1 cellular context compared by ENCODE assay signal in genomic region chr16:8859913-8860881, GRCh38.
A peak's percentile ranks its signal among the peaks of the same experiment; 100 is the strongest.
TF ChIP-seq lines count a peak whose summit lies in the region.

No MANE protein-coding gene starts in this region.

TF ChIP-seq in HepG2, 621 proteins besides CTCF, POLR2A, EP300 and RAD21 (continued from another document and continues in another):
- TF ChIP-seq GRHL1 (CRISPR knock-in tag; conservative IDR thresholded peaks at IDR 0.05) (no peak), PRDM4 (CRISPR knock-in tag; IDR thresholded peaks at IDR 0.05; ENCODE audit: borderline replicate concordance) (no peak; the same call in 1 of the 2 replicates), MEF2D (CRISPR knock-in tag; IDR thresholded peaks at IDR 0.05) (peak; percentile 54), ZFP36L1 (CRISPR knock-in tag; IDR thresholded peaks at IDR 0.05) (peak; percentile 93), TCF7 (IDR thresholded peaks at IDR 0.05; ENCODE audit: low read depth) (peak; percentile 34; the same call in 1 of the 2 replicates), GTF3A (CRISPR knock-in tag; conservative IDR thresholded peaks at IDR 0.05) (no peak), ZBTB34 (CRISPR knock-in tag; IDR thresholded peaks at IDR 0.05) (no peak), ZNF569 (CRISPR knock-in tag; IDR thresholded peaks at IDR 0.05; ENCODE audit: borderline replicate concordance) (no peak), ZNF552 (CRISPR knock-in tag; IDR thresholded peaks at IDR 0.05; ENCODE audit: borderline replicate concordance) (no peak), ZNF251 (CRISPR knock-in tag; IDR thresholded peaks at IDR 0.05) (no peak), ZNF724P (CRISPR knock-in tag; IDR thresholded peaks at IDR 0.05; ENCODE audit: borderline replicate concordance) (no peak), ZNF451 (CRISPR knock-in tag; IDR thresholded peaks at IDR 0.05) (peak; percentile 87; the same call in 1 of the 2 replicates), ZNF775 (CRISPR knock-in tag; IDR thresholded peaks at IDR 0.05; ENCODE audit: borderline replicate concordance) (no peak), ZMYM3 (CRISPR knock-in tag; IDR thresholded peaks at IDR 0.05) (peak; percentile 92), ZBTB10 (CRISPR knock-in tag; IDR thresholded peaks at IDR 0.05; ENCODE audit: borderline replicate concordance) (peak; percentile 99), ATM (IDR thresholded peaks at IDR 0.05; ENCODE audit: borderline replicate concordance) (no peak), ZNF777 (CRISPR knock-in tag; IDR thresholded peaks at IDR 0.05) (no peak), ZNF101 (CRISPR knock-in tag; IDR thresholded peaks at IDR 0.05; ENCODE audit: borderline replicate concordance, low read depth) (no peak), ZNF740 (CRISPR knock-in tag; IDR thresholded peaks at IDR 0.05) (no peak), ZNF776 (CRISPR knock-in tag; IDR thresholded peaks at IDR 0.05) (peak; percentile 29; the same call in 1 of the 2 replicates), TEAD2 (CRISPR knock-in tag; IDR thresholded peaks at IDR 0.05) (no peak), ZNF660 (CRISPR knock-in tag; IDR thresholded peaks at IDR 0.05; ENCODE audit: borderline replicate concordance, low read depth) (no peak), STAG1 (CRISPR knock-in tag; IDR thresholded peaks at IDR 0.05) (peak; percentile 22), ZNF589 (CRISPR knock-in tag; conservative IDR thresholded peaks at IDR 0.05) (no peak), MXI1 (IDR thresholded peaks at IDR 0.05; ENCODE audit: borderline replicate concordance, low read depth, low read length) (peak; percentile 50; the same call in 1 of the 3 replicates), FOXA3 (CRISPR knock-in tag; IDR thresholded peaks at IDR 0.05) (peak; percentile 88), ZFYVE20 (CRISPR knock-in tag; IDR thresholded peaks at IDR 0.05; ENCODE audit: borderline replicate concordance, low read depth) (no peak), RERE (CRISPR knock-in tag; IDR thresholded peaks at IDR 0.05; ENCODE audit: low read depth) (peak; percentile 58; the same call in 1 of the 2 replicates), MYC (CRISPR knock-in tag; IDR thresholded peaks at IDR 0.05; ENCODE audit: borderline replicate concordance) (peak; percentile 25; the same call in 1 of the 2 replicates), ZC3H13 (CRISPR knock-in tag; IDR thresholded peaks at IDR 0.05) (peak; percentile 80), ZFP82 (CRISPR knock-in tag; IDR thresholded peaks at IDR 0.05; ENCODE audit: borderline replicate concordance) (0 out of 2 replicates have a peak, but pooled peaks have one; percentile 71), ZKSCAN1 (IDR thresholded peaks at IDR 0.05; ENCODE audit: low read length) (no peak; the same call in 1 of the 2 replicates), PAX8 (CRISPR knock-in tag; IDR thresholded peaks at IDR 0.05; ENCODE audit: borderline replicate concordance) (no peak)
- TF ChIP-seq, protein P1, sequence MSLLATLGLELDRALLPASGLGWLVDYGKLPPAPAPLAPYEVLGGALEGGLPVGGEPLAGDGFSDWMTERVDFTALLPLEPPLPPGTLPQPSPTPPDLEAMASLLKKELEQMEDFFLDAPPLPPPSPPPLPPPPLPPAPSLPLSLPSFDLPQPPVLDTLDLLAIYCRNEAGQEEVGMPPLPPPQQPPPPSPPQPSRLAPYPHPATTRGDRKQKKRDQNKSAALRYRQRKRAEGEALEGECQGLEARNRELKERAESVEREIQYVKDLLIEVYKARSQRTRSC (CRISPR knock-in tag; IDR thresholded peaks at IDR 0.05; ENCODE audit: low read depth): no peak
- TF ChIP-seq, protein P2, sequence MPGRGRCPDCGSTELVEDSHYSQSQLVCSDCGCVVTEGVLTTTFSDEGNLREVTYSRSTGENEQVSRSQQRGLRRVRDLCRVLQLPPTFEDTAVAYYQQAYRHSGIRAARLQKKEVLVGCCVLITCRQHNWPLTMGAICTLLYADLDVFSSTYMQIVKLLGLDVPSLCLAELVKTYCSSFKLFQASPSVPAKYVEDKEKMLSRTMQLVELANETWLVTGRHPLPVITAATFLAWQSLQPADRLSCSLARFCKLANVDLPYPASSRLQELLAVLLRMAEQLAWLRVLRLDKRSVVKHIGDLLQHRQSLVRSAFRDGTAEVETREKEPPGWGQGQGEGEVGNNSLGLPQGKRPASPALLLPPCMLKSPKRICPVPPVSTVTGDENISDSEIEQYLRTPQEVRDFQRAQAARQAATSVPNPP (CRISPR knock-in tag; IDR thresholded peaks at IDR 0.05): peak; percentile 73
- TF ChIP-seq, protein P3, sequence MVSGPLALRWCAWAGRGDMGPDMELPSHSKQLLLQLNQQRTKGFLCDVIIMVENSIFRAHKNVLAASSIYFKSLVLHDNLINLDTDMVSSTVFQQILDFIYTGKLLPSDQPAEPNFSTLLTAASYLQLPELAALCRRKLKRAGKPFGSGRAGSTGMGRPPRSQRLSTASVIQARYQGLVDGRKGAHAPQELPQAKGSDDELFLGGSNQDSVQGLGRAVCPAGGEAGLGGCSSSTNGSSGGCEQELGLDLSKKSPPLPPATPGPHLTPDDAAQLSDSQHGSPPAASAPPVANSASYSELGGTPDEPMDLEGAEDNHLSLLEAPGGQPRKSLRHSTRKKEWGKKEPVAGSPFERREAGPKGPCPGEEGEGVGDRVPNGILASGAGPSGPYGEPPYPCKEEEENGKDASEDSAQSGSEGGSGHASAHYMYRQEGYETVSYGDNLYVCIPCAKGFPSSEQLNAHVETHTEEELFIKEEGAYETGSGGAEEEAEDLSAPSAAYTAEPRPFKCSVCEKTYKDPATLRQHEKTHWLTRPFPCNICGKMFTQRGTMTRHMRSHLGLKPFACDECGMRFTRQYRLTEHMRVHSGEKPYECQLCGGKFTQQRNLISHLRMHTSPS (CRISPR knock-in tag; IDR thresholded peaks at IDR 0.05; ENCODE audit: low read depth): peak; percentile 51; the same call in 1 of the 2 replicates
